Comparison of ENCODE assay signal across 8 cellular contexts in genomic region chr4:83282049-83282535, GRCh38. TPM values are rescaled to one million over a fixed set of nuclear protein-coding genes. Genes with fewer than 3 reads are reported as not detected.
A peak's percentile ranks its signal among the peaks of the same experiment; 100 is the strongest.
DNase-seq lines count a peak whose midpoint lies in the region; ATAC-seq and TF ChIP-seq lines count a peak whose summit lies in the region.

No MANE protein-coding gene starts in this region.

- ATAC-seq in HG03025 (IDR thresholded peaks at IDR 0.05; ENCODE audit: low FRiP score, unreplicated experiment), result no peak

- H3K23ac ChIP-seq in mesenchymal stem cell (ENCODE audit: low read length in 2 of 2), result no peak overlapping the region

- H3K4ac ChIP-seq in mesenchymal stem cell (ENCODE audit: low read depth in 1 of 2, low read length in 2 of 2), result no peak overlapping the region

- DNase-seq in activated CD8-positive, alpha-beta memory T cell treated with anti-CD3 and anti-CD28 coated beads for 1 hour (ENCODE audit: extremely low read depth in 1 of 2, low read depth in 1 of 2), result peak; percentile 11 to 21
- no peak for DNase-seq in activated CD8-positive, alpha-beta memory T cell treated with anti-CD3 and anti-CD28 coated beads, Interleukin-2, amount 50 U/mL, for 48 hours
- DNase-seq in MM.1S, result peak; percentile 78
- peak; percentile 46 for DNase-seq in T-helper 9 cell
- peak; percentile 37 for DNase-seq in mammary epithelial cell
- DNase-seq in mesenchymal stem cell, result peak; percentile 71
- peak; percentile 30 for DNase-seq in stomach

- intact Hi-C loops in mammary epithelial cell (cut with micrococcal nuclease) (loop anchor here (1.0 to 10.0 kb wide), 5 partner anchors 133 to 820 kb away; partner anchors contain the start of gene TMEM150C), stomach (cut with DNase I; ENCODE audit: low total_unique reads) (no loop called here)

- H3K4me1 ChIP-seq in MM.1S (ENCODE audit: low read length) (peaks cover 21% of the 10 kb centered on the region), mammary epithelial cell (ENCODE audit: insufficient read depth, low read length) (peaks cover 21% of the 10 kb centered on the region), mesenchymal stem cell (ENCODE audit: control insufficient read depth, insufficient read depth, low read depth, low read length) (no peaks in the 10 kb centered on the region), stomach (peaks cover 7 to 35% (median 18%) of the 10 kb centered on the region in 4 donors)

- H3K36me3 ChIP-seq in MM.1S (replicated peaks; ENCODE audit: insufficient read depth, low read length), result no peaks in the 10 kb centered on the region
- H3K36me3 ChIP-seq in mammary epithelial cell (ENCODE audit: insufficient read depth, low read length), result no peaks in the 10 kb centered on the region
- H3K36me3 ChIP-seq in mesenchymal stem cell (ENCODE audit: control insufficient read depth in 1 of 2, insufficient read depth in 2 of 2, low read depth in 1 of 2, low read length in 2 of 2), result peaks cover 3 to 10% of the 10 kb centered on the region in 2 experiments
- H3K36me3 ChIP-seq in stomach, result peaks cover 0 to 12% (median 8%) of the 10 kb centered on the region in 4 donors

- H3K27me3 ChIP-seq in MM.1S (replicated peaks; ENCODE audit: insufficient read depth, low read length) (no peaks in the 10 kb centered on the region), mammary epithelial cell (ENCODE audit: insufficient read depth, low read length) (no peaks in the 10 kb centered on the region), mesenchymal stem cell (ENCODE audit: control insufficient read depth in 1 of 2, insufficient read depth in 1 of 2, low read length in 2 of 2) (no peaks in the 10 kb centered on the region), stomach (no peaks in the 10 kb centered on the region)

- dilution Hi-C loops in mammary epithelial cell (cut with HindIII; ENCODE audit: low sequenced_read_pairs), result no loop called here

- H2BK12ac ChIP-seq in mesenchymal stem cell (ENCODE audit: low read length in 2 of 2), result no peak overlapping the region

- no peak overlapping the region for H3K14ac ChIP-seq in mesenchymal stem cell (ENCODE audit: low read length in 2 of 2)

- TF ChIP-seq POLR2A in stomach (IDR thresholded peaks at IDR 0.05), result no peak

- in situ Hi-C loops in mammary epithelial cell (cut with MboI; ENCODE audit: low sequenced_read_pairs in 2 of 2), result no loop called here

- H3K9ac ChIP-seq in MM.1S (ENCODE audit: low read length) (no peak overlapping the region), mammary epithelial cell (ENCODE audit: insufficient read depth, low read length) (no peak overlapping the region), mesenchymal stem cell (ENCODE audit: low read length) (peak overlapping the region; percentile 20)

- H4K20me1 ChIP-seq in MM.1S (ENCODE audit: insufficient read depth, low read length) (no peaks in the 10 kb centered on the region), mammary epithelial cell (ENCODE audit: insufficient read depth, low read length) (no peaks in the 10 kb centered on the region)

- H3K4me2 ChIP-seq in MM.1S (ENCODE audit: low read depth, low read length) (peak overlapping the region; percentile 4; the same call in 1 of the 2 replicates), mammary epithelial cell (ENCODE audit: insufficient read depth, low read depth, low read length) (peak overlapping the region; percentile 13), mesenchymal stem cell (ENCODE audit: low read length, poor library complexity, severe bottlenecking) (no peak overlapping the region)

- H3K79me1 ChIP-seq in mesenchymal stem cell (replicated peaks; ENCODE audit: low read length, poor library complexity, severe bottlenecking), result peaks cover 12% of the 10 kb centered on the region

- no peak overlapping the region for H2BK5ac ChIP-seq in mesenchymal stem cell (ENCODE audit: low read depth, low read length, poor library complexity, severe bottlenecking)

- no peaks in the 10 kb centered on the region for H3K9me2 ChIP-seq in MM.1S (replicated peaks; ENCODE audit: insufficient read depth, low read length)

- TF ChIP-seq CTCF in MM.1S (IDR thresholded peaks at IDR 0.05; ENCODE audit: low read length), result peak; percentile 74
- peak; percentile 64 to 72 for TF ChIP-seq CTCF in mammary epithelial cell (conservative IDR thresholded peaks at IDR 0.05 in 1 of 2, IDR thresholded peaks at IDR 0.05 in 1 of 2; ENCODE audit: extremely low read depth in 1 of 2, insufficient read depth in 1 of 2, low read depth in 1 of 2, low read length in 2 of 2)
- TF ChIP-seq CTCF in stomach (IDR thresholded peaks at IDR 0.05), result peak in 5 of 7 experiments; percentile 48 to 65 (median 63)

- no peak overlapping the region for H4K8ac ChIP-seq in mesenchymal stem cell (ENCODE audit: low read length)

- no peak overlapping the region for H4K91ac ChIP-seq in mesenchymal stem cell (ENCODE audit: low read length)

- H2AK5ac ChIP-seq in mesenchymal stem cell (ENCODE audit: low read length, severe bottlenecking), result no peak overlapping the region

- no peak overlapping the region for H3K18ac ChIP-seq in mesenchymal stem cell (ENCODE audit: low read depth in 1 of 2, low read length in 2 of 2)

- 22% methylated on average over 4 of the region's 4 CpGs for WGBS in mammary epithelial cell (ENCODE audit: low coverage, missing lambda C conversion rate)
- 100% methylated on average over 1 of the region's 4 CpGs for WGBS in mesenchymal stem cell
- 27 to 34% (median 27%) methylated on average over 4 of the region's 4 CpGs for WGBS in stomach, 5 donors

- peaks cover 15% of the 10 kb centered on the region for H3F3A ChIP-seq in MM.1S (ENCODE audit: insufficient read depth, low read length)

- H3K9me3 ChIP-seq in MM.1S (replicated peaks; ENCODE audit: insufficient read depth, low read length), result no peaks in the 10 kb centered on the region
- no peaks in the 10 kb centered on the region for H3K9me3 ChIP-seq in mammary epithelial cell (replicated peaks; ENCODE audit: insufficient read depth, low read length)
- no peaks in the 10 kb centered on the region for H3K9me3 ChIP-seq in mesenchymal stem cell (ENCODE audit: control insufficient read depth, low read length)
- no peaks in the 10 kb centered on the region for H3K9me3 ChIP-seq in stomach

- CTCF ChIA-PET in mammary epithelial cell (lab: Charles Lee; ENCODE audit: low non-redundant PET), result interaction anchor here (0.5 to 0.6 kb wide), 4 partner anchors 8 to 1570 kb away, joined by 3 to 10 read pairs (median 4); no protein-coding TSS in a partner anchor

- no TSS peak for BruUV-seq in mammary epithelial cell (replicated peaks; lab: Mats Ljungman, UMichigan)

- peaks cover 39% of the 10 kb centered on the region for H3K79me2 ChIP-seq in MM.1S (ENCODE audit: low read length)
- H3K79me2 ChIP-seq in mammary epithelial cell (ENCODE audit: insufficient read depth, low read length), result peaks cover 39% of the 10 kb centered on the region

- TF ChIP-seq EP300 in stomach (IDR thresholded peaks at IDR 0.05), result no peak

- no peak overlapping the region for H2BK15ac ChIP-seq in mesenchymal stem cell (ENCODE audit: low read depth, poor library complexity, severe bottlenecking)

- H3K4me3 ChIP-seq in MM.1S (ENCODE audit: low read length), result no peak overlapping the region
- H3K4me3 ChIP-seq in mammary epithelial cell (replicated peaks in 1 of 3; ENCODE audit: insufficient read depth in 1 of 3, low read depth in 2 of 3, low read length in 3 of 3), result no peak overlapping the region
- H3K4me3 ChIP-seq in mesenchymal stem cell (ENCODE audit: insufficient read depth in 1 of 2, low read depth in 1 of 2, low read length in 2 of 2), result no peak overlapping the region
- no peak overlapping the region for H3K4me3 ChIP-seq in stomach

- no peak overlapping the region for H3K27ac ChIP-seq in MM.1S (ENCODE audit: low read length)
- no peak overlapping the region for H3K27ac ChIP-seq in mammary epithelial cell (ENCODE audit: insufficient read depth, low read depth, low read length)
- H3K27ac ChIP-seq in mesenchymal stem cell (ENCODE audit: low read length, poor library complexity, severe bottlenecking), result no peak overlapping the region
- no peak overlapping the region for H3K27ac ChIP-seq in stomach

- no peak overlapping the region for H2AFZ ChIP-seq in MM.1S (ENCODE audit: low read length)
- H2AFZ ChIP-seq in mammary epithelial cell (ENCODE audit: low read depth, low read length), result no peak overlapping the region
- no peak overlapping the region for H2AFZ ChIP-seq in mesenchymal stem cell (ENCODE audit: low read depth, low read length)

- no peak overlapping the region for H2BK120ac ChIP-seq in mesenchymal stem cell (ENCODE audit: low read depth, low read length)

RNA-seq across cellular contexts. Expression of gene COQ2, which starts 2.5 kb away (rescaled TPM):
- total RNA-seq in mammary epithelial cell (10 to 100 TPM in 1 of 2 donors, 1 to 10 TPM in 1; 9.3 to 20.4 TPM), stomach (10 to 100 TPM in 1 of 5 donors, 1 to 10 TPM in 4; 1.8 to 10.1 (median 9.1) TPM)
- polyA plus RNA-seq in mammary epithelial cell (17.0 TPM), stomach (1 to 10 TPM; 2.9 to 7.1 (median 5.1) TPM)
- polyA minus RNA-seq in mammary epithelial cell, result 10.3 TPM
- polyA plus RNA-seq in mesenchymal stem cell (2013, experiment 1 of 2), result 11.2 TPM
- 11.6 TPM for polyA plus RNA-seq in mesenchymal stem cell (2013, experiment 2 of 2)

RNA-seq across cellular contexts. Expression of gene HPSE, which starts 52.6 kb away (rescaled TPM):
- total RNA-seq in mammary epithelial cell, result 10 to 100 TPM in 1 of 2 donors, under 1 TPM in 1; 0.17 to 17.4 TPM
- 5.1 TPM for polyA plus RNA-seq in mammary epithelial cell
- 7.8 TPM for polyA minus RNA-seq in mammary epithelial cell
- polyA plus RNA-seq in mesenchymal stem cell (2013, experiment 1 of 2), result 0.39 TPM
- 0.42 TPM for polyA plus RNA-seq in mesenchymal stem cell (2013, experiment 2 of 2)
- 1 to 10 TPM in 2 of 5 donors, under 1 TPM in 2, not detected in 1; under 0.01 to 4.9 (median 0.92) TPM for total RNA-seq in stomach
- polyA plus RNA-seq in stomach, result 1 to 10 TPM in 2 of 3 donors, under 1 TPM in 1; 0.61 to 1.9 (median 1.2) TPM
